In the genomic region with DNA sequence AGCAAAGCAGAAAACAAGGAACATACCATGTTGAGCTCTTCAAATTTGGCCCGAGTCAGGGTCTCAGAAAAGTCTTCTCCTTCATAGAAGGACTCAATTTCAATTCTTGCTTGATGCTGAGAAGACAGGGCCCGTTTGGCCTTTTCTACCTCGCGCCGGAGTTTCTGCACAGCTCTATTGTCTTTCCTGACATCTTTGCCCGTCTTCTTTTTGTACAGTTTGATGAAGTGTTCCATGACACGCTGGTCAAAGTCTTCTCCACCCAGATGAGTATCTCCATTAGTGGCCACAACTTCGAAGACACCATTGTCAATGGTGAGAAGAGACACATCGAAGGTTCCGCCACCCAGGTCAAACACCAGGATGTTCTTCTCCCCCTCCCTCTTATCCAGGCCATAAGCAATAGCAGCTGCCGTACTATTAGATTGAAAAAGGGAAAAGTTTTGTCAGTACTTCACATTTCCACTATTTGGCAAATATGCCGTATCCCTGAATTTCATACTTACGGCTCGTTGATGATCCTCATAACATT, we compare ENCODE assay signal across 9 cellular contexts. TPM values are rescaled to one million over a fixed set of nuclear protein-coding genes. Genes with fewer than 3 reads are reported as not detected.
DNase-seq lines count a peak whose midpoint lies in the region; ATAC-seq and TF ChIP-seq lines count a peak whose summit lies in the region.
"Had no signal": no experiment of that assay in that cellular context is flagged by ENCODE, and none has a peak within 500 bp of the region (broad histone marks: within the 10 kb centered on the region; RNA-seq: fewer than 3 reads in every experiment).

No MANE protein-coding gene starts in this region.

- H3K4me3 ChIP-seq in A673 (ENCODE audit: low read depth, low read length, poor library complexity, severe bottlenecking) (peak overlapping the region; percentile 93), HUES6 (ENCODE audit: low read depth, low read length) (peak overlapping the region; percentile 20; the same call in 1 of the 2 replicates)

- intact Hi-C loops in A673 (cut with micrococcal nuclease; ENCODE audit: unreplicated experiment) = no loop called here
- intact Hi-C loops in MCF 10A (cut with micrococcal nuclease) = no loop called here

- POLR2A ChIA-PET in A673 (lab: Charles Lee; ENCODE audit: low non-redundant PET) (no interaction called here), MCF 10A (lab: Yijun Ruan, JAX) (interaction anchor here (0.7 to 12.2 kb wide), 8 partner anchors 10 to 1192 kb away, joined by 3 to 138 read pairs (median 6); a partner anchor contains a TSS)

- CTCF ChIA-PET in A673 (lab: Charles Lee) (no interaction called here), MCF 10A (lab: Yijun Ruan, JAX) (interaction anchor here (0.7 to 0.9 kb wide), 2 partner anchors 10 to 35 kb away, joined by 3 read pairs; no protein-coding TSS in a partner anchor)

- TF ChIP-seq CTCF in A673 (conservative IDR thresholded peaks at IDR 0.05; ENCODE audit: low read depth, low read length) (no peak), MCF 10A (IDR thresholded peaks at IDR 0.05; ENCODE audit: unreplicated experiment) (no peak), mesothelial cell of epicardium (IDR thresholded peaks at IDR 0.05; ENCODE audit: unreplicated experiment) (no peak)

- BruUV-seq in A673 (replicated peaks; lab: Mats Ljungman, UMichigan) (no TSS peak), MCF 10A (replicated peaks; lab: Mats Ljungman, UMichigan) (no TSS peak)

- ATAC-seq in GM18858 (IDR thresholded peaks at IDR 0.05; ENCODE audit: unreplicated experiment) = no peak
- ATAC-seq in GM19395 (IDR thresholded peaks at IDR 0.05; ENCODE audit: unreplicated experiment) = no peak

- H3K9me3 ChIP-seq in A673 (ENCODE audit: low read depth, low read length, poor library complexity, severe bottlenecking) = no peaks in the 10 kb centered on the region
- no peaks in the 10 kb centered on the region for H3K9me3 ChIP-seq in HUES6 (ENCODE audit: control insufficient read depth, insufficient read depth, low read depth, low read length)

- no peaks in the 10 kb centered on the region for H3K27me3 ChIP-seq in A673 (replicated peaks; ENCODE audit: insufficient read depth, low read depth, low read length, poor library complexity)
- H3K27me3 ChIP-seq in HUES6 (ENCODE audit: control insufficient read depth, insufficient read depth, low read length) = no peaks in the 10 kb centered on the region

- peak overlapping the region; percentile 43 for H3K27ac Mint-ChIP-seq in MCF 10A (ENCODE audit: low read depth, unreplicated experiment)
- peak overlapping the region; percentile 27 for H3K27ac Mint-ChIP-seq in mesothelial cell of epicardium

- H3K36me3 Mint-ChIP-seq in MCF 10A (ENCODE audit: insufficient read depth, unreplicated experiment) (peaks cover 71% of the 10 kb centered on the region), mesothelial cell of epicardium (peaks cover 37% of the 10 kb centered on the region)

- no peaks in the 10 kb centered on the region for H3K27me3 Mint-ChIP-seq in MCF 10A (ENCODE audit: insufficient read depth, unreplicated experiment)
- no peaks in the 10 kb centered on the region for H3K27me3 Mint-ChIP-seq in mesothelial cell of epicardium (ENCODE audit: low read depth)

- H3K9ac ChIP-seq in HUES6 (ENCODE audit: low read length) = no peak overlapping the region

- H3K36me3 ChIP-seq in A673 (ENCODE audit: insufficient read depth, low read length, poor library complexity, severe bottlenecking) = peaks cover 62% of the 10 kb centered on the region
- peaks cover 66% of the 10 kb centered on the region for H3K36me3 ChIP-seq in HUES6 (ENCODE audit: control insufficient read depth, insufficient read depth, low read length)

- H3K4me3 Mint-ChIP-seq in MCF 10A (ENCODE audit: unreplicated experiment) (peak overlapping the region; percentile 79), mesothelial cell of epicardium (peak overlapping the region; percentile 90)

- no peaks in the 10 kb centered on the region for H3K9me3 Mint-ChIP-seq in MCF 10A (ENCODE audit: unreplicated experiment)
- H3K9me3 Mint-ChIP-seq in mesothelial cell of epicardium = no peaks in the 10 kb centered on the region

- H3K4me1 ChIP-seq in A673 (ENCODE audit: insufficient read depth, low read length, poor library complexity, severe bottlenecking) (peaks cover 40% of the 10 kb centered on the region), HUES6 (ENCODE audit: control insufficient read depth, insufficient read depth, low read length) (peaks cover 4% of the 10 kb centered on the region; the same call in 1 of the 2 replicates)

- peaks cover 38% of the 10 kb centered on the region for H3K4me1 Mint-ChIP-seq in MCF 10A (ENCODE audit: insufficient read depth, unreplicated experiment)
- H3K4me1 Mint-ChIP-seq in mesothelial cell of epicardium = peaks cover 54% of the 10 kb centered on the region

- H3K27ac ChIP-seq in A673 (ENCODE audit: low read depth, low read length, poor library complexity, severe bottlenecking) (peak overlapping the region; percentile 26), HUES6 (ENCODE audit: low read depth, low read length) (no peak overlapping the region)

- DNase-seq in A673 (ENCODE audit: low spot score) = no peak
- DNase-seq in MCF 10A (ENCODE audit: unreplicated experiment) = no peak
- no peak for DNase-seq in mesothelial cell of epicardium (ENCODE audit: low spot score in 2 of 2, unreplicated experiment in 2 of 2)
- no peak for DNase-seq in H4 (ENCODE audit: low spot score)
- DNase-seq in EL = no peak
- DNase-seq: NCI-H526 had no signal

RNA-seq across cellular contexts. Expression of a gene that starts 2.2 kb away (rescaled TPM):
- total RNA-seq in A673 (2021) = 260 and 290 TPM in 2 replicates
- total RNA-seq in MCF 10A (2022) = 1,165 and 1,788 TPM in 2 replicates
- 249 to 255 TPM (median 253 TPM) in 3 replicates for total RNA-seq in mesothelial cell of epicardium
- 66.1 and 77.5 TPM in 2 replicates for total RNA-seq in H4 (2014; rRNA removed; shearing (Covaris generic))

RNA-seq across cellular contexts. Expression of a gene that starts 22.6 kb away (rescaled TPM):
- 55.3 and 58.2 TPM in 2 replicates for total RNA-seq in A673 (2021)
- total RNA-seq in MCF 10A (2022) = 46.2 and 53.9 TPM in 2 replicates
- 55.1 to 62.7 TPM (median 58.7 TPM) in 3 replicates for total RNA-seq in mesothelial cell of epicardium
- 20.3 and 23.1 TPM in 2 replicates for total RNA-seq in H4 (2014; rRNA removed; shearing (Covaris generic))

RNA-seq across cellular contexts. Expression of a gene that starts 38.6 kb away (rescaled TPM):
- total RNA-seq in A673 (2021) (32.7 and 43.6 TPM in 2 replicates), MCF 10A (2022) (21.5 and 37.2 TPM in 2 replicates), mesothelial cell of epicardium (20.5 to 21.4 TPM (median 21.0 TPM) in 3 replicates)
- 24.3 and 37.4 TPM in 2 replicates for total RNA-seq in H4 (2014; rRNA removed; shearing (Covaris generic))

RNA-seq across cellular contexts. Expression of a gene that starts 49.4 kb away (rescaled TPM):
- total RNA-seq in A673 (2021) (50.8 and 51.7 TPM in 2 replicates), MCF 10A (2022) (40.7 and 41.7 TPM in 2 replicates), mesothelial cell of epicardium (26.3 to 32.1 TPM (median 27.5 TPM) in 3 replicates)
- 53.8 and 54.8 TPM in 2 replicates for total RNA-seq in H4 (2014; rRNA removed; shearing (Covaris generic))
